Comparison of ENCODE assay signal across 2 cellular contexts in genomic region chr2:76808776-76809175, GRCh38.
TF ChIP-seq lines count a peak whose summit lies in the region.

No MANE protein-coding gene starts in this region.

TF ChIP-seq in SK-N-SH, 30 proteins besides CTCF, POLR2A, EP300 and RAD21 (continued from another document):
- peak; percentile 90 for TF ChIP-seq GATA2 (CRISPR knock-in tag; IDR thresholded peaks at IDR 0.05)

TF ChIP-seq in endothelial cell of umbilical vein, 7 proteins besides CTCF, POLR2A, EP300 and RAD21 (continued from another document):
- no peak for TF ChIP-seq MAX (IDR thresholded peaks at IDR 0.05; ENCODE audit: insufficient read depth, insufficient read length)
